In the genomic region with DNA sequence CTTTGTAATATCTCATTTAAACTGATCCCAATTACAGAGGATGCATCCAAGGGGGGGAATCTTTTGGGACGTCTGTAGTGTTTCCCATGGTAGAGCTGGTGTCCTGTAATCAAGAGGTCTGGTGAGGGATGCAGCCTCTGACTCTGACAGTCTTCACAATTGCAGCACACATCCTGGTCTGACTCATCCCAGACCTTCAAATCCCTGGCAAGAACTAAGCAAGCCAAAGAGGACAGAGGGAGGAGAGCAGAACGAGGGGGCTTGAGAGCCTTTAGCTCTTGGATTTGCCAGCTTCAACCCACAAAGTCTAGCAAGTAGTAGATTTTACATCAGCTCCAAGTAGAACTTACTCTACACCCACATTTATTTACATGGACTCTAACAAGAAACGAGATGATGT, we compare ENCODE assay signal across 13 cellular contexts. TPM values are rescaled to one million over a fixed set of nuclear protein-coding genes. Genes with fewer than 3 reads are reported as not detected.
DNase-seq lines count a peak whose midpoint lies in the region; ATAC-seq, FAIRE-seq and TF ChIP-seq lines count a peak whose summit lies in the region.
"Had no signal": no experiment of that assay in that cellular context is flagged by ENCODE, and none has a peak within 500 bp of the region (broad histone marks: within the 10 kb centered on the region; RNA-seq: fewer than 3 reads in every experiment).

No MANE protein-coding gene starts in this region.

- H3F3A ChIP-seq in GM23338 (replicated peaks; ENCODE audit: low read depth): no peaks in the 10 kb centered on the region

- no peaks in the 10 kb centered on the region for H3K27me3 ChIP-seq in GM23338 (ENCODE audit: insufficient read depth)
- H3K27me3 ChIP-seq: neural progenitor cell had no signal

- H3K4me1 ChIP-seq in A549: peaks cover 16% of the 10 kb centered on the region
- no peaks in the 10 kb centered on the region for H3K4me1 ChIP-seq in GM23338 (ENCODE audit: insufficient read depth)
- H3K4me1 ChIP-seq: neural progenitor cell had no signal

- no peak for TF ChIP-seq POLR2A in A549 (IDR thresholded peaks at IDR 0.05; ENCODE audit: low read length)
- TF ChIP-seq POLR2A in H54 (IDR thresholded peaks at IDR 0.05; ENCODE audit: low read depth, low read length): no peak

- H3K4me2 ChIP-seq in A549 (peak overlapping the region; percentile 36), GM23338 (no peak overlapping the region)
- H3K4me2 ChIP-seq: neural progenitor cell had no signal

- peaks cover 17% of the 10 kb centered on the region for H3K9me3 ChIP-seq in A549
- H3K9me3 ChIP-seq: heart right ventricle had no signal

- peaks cover 3% of the 10 kb centered on the region for H3K27me3 Mint-ChIP-seq in activated T-helper 1 cell treated with anti-CD3 and anti-CD28 coated beads, Interleukin-12 subunit alpha, Interleukin-12 subunit beta, Interleukin-2, Interleukin-4 antibody, amounts not matched to agents 30 ng/mL and 10 ng/mL and 1 ng/mL, durations not matched to agents 14 hours and 24 hours and 36 hours (ENCODE audit: insufficient read depth)
- H3K27me3 Mint-ChIP-seq in immature natural killer cell (ENCODE audit: low read depth in 3 of 3) (no peaks in the 10 kb centered on the region), GM23338 (ENCODE audit: insufficient read depth, low read depth, poor library complexity) (peaks cover 7% of the 10 kb centered on the region), glutamatergic neuron (ENCODE audit: unreplicated experiment) (peaks cover 1% of the 10 kb centered on the region)

- no peaks in the 10 kb centered on the region for H4K20me1 ChIP-seq in GM23338 (replicated peaks; ENCODE audit: insufficient read depth)

- H3K27ac ChIP-seq in A549 (peak overlapping the region; percentile 26 to 60; a peak in 5 of 6 replicates), GM23338 (ENCODE audit: low read depth) (no peak overlapping the region)
- H3K27ac ChIP-seq: neural progenitor cell had no signal

- TF ChIP-seq RAD21 in A549 (conservative IDR thresholded peaks at IDR 0.05 in 1 of 2, IDR thresholded peaks at IDR 0.05 in 1 of 2): no peak

- H3K4me3 Mint-ChIP-seq in activated T-helper 1 cell treated with anti-CD3 and anti-CD28 coated beads, Interleukin-12 subunit alpha, Interleukin-12 subunit beta, Interleukin-2, Interleukin-4 antibody, amounts not matched to agents 30 ng/mL and 10 ng/mL and 1 ng/mL, durations not matched to agents 14 hours and 24 hours and 36 hours: peak overlapping the region; percentile 68
- peak overlapping the region in 1 of 5 donors; percentile 12 for H3K4me3 Mint-ChIP-seq in immature natural killer cell
- no peak overlapping the region for H3K4me3 Mint-ChIP-seq in GM23338
- no peak overlapping the region for H3K4me3 Mint-ChIP-seq in glutamatergic neuron (ENCODE audit: unreplicated experiment)
- H3K4me3 Mint-ChIP-seq: neural progenitor cell had no signal

- H3K4me1 Mint-ChIP-seq in activated T-helper 1 cell treated with anti-CD3 and anti-CD28 coated beads, Interleukin-12 subunit alpha, Interleukin-12 subunit beta, Interleukin-2, Interleukin-4 antibody, amounts not matched to agents 30 ng/mL and 10 ng/mL and 1 ng/mL, durations not matched to agents 14 hours and 24 hours and 36 hours (ENCODE audit: low read depth): peaks cover 62% of the 10 kb centered on the region
- H3K4me1 Mint-ChIP-seq in immature natural killer cell: peaks cover 40 to 48% of the 10 kb centered on the region in 2 donors
- no peaks in the 10 kb centered on the region for H3K4me1 Mint-ChIP-seq in GM23338
- no peaks in the 10 kb centered on the region for H3K4me1 Mint-ChIP-seq in glutamatergic neuron (ENCODE audit: low read depth, unreplicated experiment)
- H3K4me1 Mint-ChIP-seq: neural progenitor cell had no signal

- H3K9me3 Mint-ChIP-seq in activated T-helper 1 cell treated with anti-CD3 and anti-CD28 coated beads, Interleukin-12 subunit alpha, Interleukin-12 subunit beta, Interleukin-2, Interleukin-4 antibody, amounts not matched to agents 30 ng/mL and 10 ng/mL and 1 ng/mL, durations not matched to agents 14 hours and 24 hours and 36 hours: peaks cover 15% of the 10 kb centered on the region
- H3K9me3 Mint-ChIP-seq in immature natural killer cell (peaks cover 0 to 2% (median 0%) of the 10 kb centered on the region in 6 donors), GM23338 (no peaks in the 10 kb centered on the region; the same call in 1 of the 3 replicates), glutamatergic neuron (ENCODE audit: unreplicated experiment) (peaks cover 2% of the 10 kb centered on the region)
- H3K9me3 Mint-ChIP-seq: neural progenitor cell had no signal

- POLR2A ChIA-PET in A549 (lab: Yijun Ruan, JAX): interaction anchor here (1.2 kb wide), 2 partner anchors 19 to 42 kb away, joined by 3 to 6 read pairs; partner anchors contain the start of gene PSMC4

- intact Hi-C loops in activated T-helper 1 cell treated with anti-CD3 and anti-CD28 coated beads, Interleukin-12 subunit alpha, Interleukin-12 subunit beta, Interleukin-2, Interleukin-4 antibody, amounts not matched to agents 30 ng/mL and 10 ng/mL and 1 ng/mL, durations not matched to agents 14 hours and 24 hours and 36 hours (cut with micrococcal nuclease): loop anchor here (2.0 kb wide), 1 partner anchor 15 kb away; no protein-coding TSS in a partner anchor

- 11% methylated on average over 3 of the region's 3 CpGs for WGBS in A549 (ENCODE audit: missing lambda C conversion rate)

- TF ChIP-seq CTCF in A549 (IDR thresholded peaks at IDR 0.05): no peak
- no peak for TF ChIP-seq CTCF in GM23338 (conservative IDR thresholded peaks at IDR 0.05; ENCODE audit: low read depth in 2 of 2)
- no peak for TF ChIP-seq CTCF in glutamatergic neuron (IDR thresholded peaks at IDR 0.05; ENCODE audit: partially characterized antibody, unreplicated experiment)

- CTCF ChIA-PET in A549 (lab: Yijun Ruan, JAX): interaction anchor here (1.1 to 1.4 kb wide), 2 partner anchors 19 to 108 kb away, joined by 4 to 16 read pairs; partner anchors contain the start of gene PSMC4

- peak; percentile 98 for FAIRE-seq in A549 (lab: Jason Lieb, UNC)
- no peak for FAIRE-seq in H54 (lab: Jason Lieb, UNC)

- H3K79me2 ChIP-seq in GM23338 (replicated peaks; ENCODE audit: insufficient read depth): no peaks in the 10 kb centered on the region

- H3K4me3 ChIP-seq in A549 (no peak overlapping the region), GM23338 (no peak overlapping the region)
- H3K4me3 ChIP-seq: heart right ventricle, neural progenitor cell had no signal

- H3K36me3 ChIP-seq in GM23338 (ENCODE audit: insufficient read depth): no peaks in the 10 kb centered on the region
- H3K36me3 ChIP-seq: heart right ventricle, neural progenitor cell had no signal

- H3K9me2 ChIP-seq in GM23338 (ENCODE audit: insufficient read depth): no peaks in the 10 kb centered on the region

- H3K27ac Mint-ChIP-seq in activated T-helper 1 cell treated with anti-CD3 and anti-CD28 coated beads, Interleukin-12 subunit alpha, Interleukin-12 subunit beta, Interleukin-2, Interleukin-4 antibody, amounts not matched to agents 30 ng/mL and 10 ng/mL and 1 ng/mL, durations not matched to agents 14 hours and 24 hours and 36 hours: peak overlapping the region; percentile 76
- H3K27ac Mint-ChIP-seq in immature natural killer cell: peak overlapping the region in 5 of 6 donors; percentile 93 to 99 (median 96)
- H3K27ac Mint-ChIP-seq in GM23338: no peak overlapping the region
- H3K27ac Mint-ChIP-seq in glutamatergic neuron (ENCODE audit: unreplicated experiment): no peak overlapping the region
- H3K27ac Mint-ChIP-seq: neural progenitor cell had no signal

- DNase-seq in A549 (ENCODE audit: low read depth in 1 of 2, low spot score in 1 of 2) (peak; percentile 70 to 89), H54 (ENCODE audit: insufficient read length, low spot score) (peak; percentile 44), immature natural killer cell (no peak), NCI-H526 treated with DMSO at 0.1 percent for 48 hours (lab: John Stamatoyannopoulos, UW) (no peak), NCI-H187 (lab: John Stamatoyannopoulos, UW) (no peak), GM23338 (ENCODE audit: low spot score) (no peak), glutamatergic neuron (no peak)
- DNase-seq in activated T-helper 1 cell treated with anti-CD3 and anti-CD28 coated beads, Interleukin-12 subunit alpha, Interleukin-12 subunit beta, Interleukin-2, Interleukin-4 antibody, amounts not matched to agents 30 ng/mL and 10 ng/mL and 1 ng/mL, durations not matched to agents 14 hours and 24 hours and 36 hours (ENCODE audit: low spot score): no peak
- DNase-seq: activated effector memory CD4-positive, alpha-beta T cell treated with anti-CD3 and anti-CD28 coated beads, Interleukin-2, amount 50 U/mL, for 16 hours; heart right ventricle; NCI-H1436; Right ventricle myocardium superior had no signal

- H3K36me3 Mint-ChIP-seq in activated T-helper 1 cell treated with anti-CD3 and anti-CD28 coated beads, Interleukin-12 subunit alpha, Interleukin-12 subunit beta, Interleukin-2, Interleukin-4 antibody, amounts not matched to agents 30 ng/mL and 10 ng/mL and 1 ng/mL, durations not matched to agents 14 hours and 24 hours and 36 hours (ENCODE audit: low read depth): peaks cover 14% of the 10 kb centered on the region
- H3K36me3 Mint-ChIP-seq in immature natural killer cell (peaks cover 0 to 4% (median 0%) of the 10 kb centered on the region in 3 donors), GM23338 (ENCODE audit: low read depth) (no peaks in the 10 kb centered on the region), glutamatergic neuron (ENCODE audit: unreplicated experiment) (no peaks in the 10 kb centered on the region)
- H3K36me3 Mint-ChIP-seq: neural progenitor cell had no signal

- no peak for TF ChIP-seq EP300 in A549 (IDR thresholded peaks at IDR 0.05)

- peak; percentile 90 to 95 for ATAC-seq in A549
- ATAC-seq in GM23338: no peak
- ATAC-seq: heart right ventricle had no signal

- H2AFZ ChIP-seq in GM23338: no peak overlapping the region
- H2AFZ ChIP-seq: neural progenitor cell had no signal

RNA-seq across cellular contexts. Expression of gene FCGBP, which starts 17.3 kb away (rescaled TPM):
- polyA plus RNA-seq in A549 (2011; rRNA removed) (1.4 and 2.8 TPM in 2 replicates), A549 (2017; fragmentation: RNase III; extraction: RNeasy Plus Mini Kit Qiagen cat#74134 plus additional on column Dnase treatment) (0.61 to 0.74 TPM (median 0.62 TPM) in 3 replicates), immature natural killer cell (under 1 TPM in 2 of 3 donors, not detected in 1; 0.36 to 0.92 TPM), GM23338 (2016; fragmentation: Nextera tagmentation; extraction: Ambion mirVana) (0.28 and 0.44 TPM in 2 replicates)
- polyA plus RNA-seq in A549 (2012; cell fraction: cytosol; rRNA removed): 0.66 and 0.70 TPM in 2 replicates
- polyA plus RNA-seq in A549 (2012; cell fraction: nucleus; rRNA removed): 3.4 and 4.9 TPM in 2 replicates
- polyA minus RNA-seq in A549 (2011; rRNA and poly(A)+ RNA removed): 12.8 and 17.6 TPM in 2 replicates
- 2.2 and 3.1 TPM in 2 replicates for total RNA-seq in activated T-helper 1 cell treated with anti-CD3 and anti-CD28 coated beads, Interleukin-12 subunit alpha, Interleukin-12 subunit beta, Interleukin-2, Interleukin-4 antibody, amounts not matched to agents 30 ng/mL and 10 ng/mL and 1 ng/mL, durations not matched to agents 14 hours and 24 hours and 36 hours
- 3.0 and 3.6 TPM in 2 replicates for total RNA-seq in GM23338 (2014; rRNA removed; shearing (Covaris generic))
- total RNA-seq in glutamatergic neuron (ENCODE audit: unreplicated experiment): 0.49 TPM

RNA-seq across cellular contexts. Expression of gene PSMC4, which starts 19.3 kb away (rescaled TPM):
- polyA plus RNA-seq in A549 (2011; rRNA removed) (192 and 208 TPM in 2 replicates), A549 (2017; fragmentation: RNase III; extraction: RNeasy Plus Mini Kit Qiagen cat#74134 plus additional on column Dnase treatment) (276 to 295 TPM (median 284 TPM) in 3 replicates), immature natural killer cell (100 to 1,000 TPM; 113 to 133 (median 127) TPM), GM23338 (2016; fragmentation: Nextera tagmentation; extraction: Ambion mirVana) (135 and 139 TPM in 2 replicates)
- 371 and 460 TPM in 2 replicates for polyA plus RNA-seq in A549 (2012; cell fraction: cytosol; rRNA removed)
- polyA plus RNA-seq in A549 (2012; cell fraction: nucleus; rRNA removed): 457 and 591 TPM in 2 replicates
- polyA minus RNA-seq in A549 (2011; rRNA and poly(A)+ RNA removed): 147 and 219 TPM in 2 replicates
- 189 and 190 TPM in 2 replicates for total RNA-seq in activated T-helper 1 cell treated with anti-CD3 and anti-CD28 coated beads, Interleukin-12 subunit alpha, Interleukin-12 subunit beta, Interleukin-2, Interleukin-4 antibody, amounts not matched to agents 30 ng/mL and 10 ng/mL and 1 ng/mL, durations not matched to agents 14 hours and 24 hours and 36 hours
- 147 and 161 TPM in 2 replicates for total RNA-seq in GM23338 (2014; rRNA removed; shearing (Covaris generic))
- 111 TPM for total RNA-seq in glutamatergic neuron (ENCODE audit: unreplicated experiment)

RNA-seq across cellular contexts. Expression of gene ZNF546, which starts 45.2 kb away (rescaled TPM):
- polyA plus RNA-seq in A549 (2011; rRNA removed) (6.0 and 6.4 TPM in 2 replicates), A549 (2017; fragmentation: RNase III; extraction: RNeasy Plus Mini Kit Qiagen cat#74134 plus additional on column Dnase treatment) (3.1 to 3.8 TPM (median 3.7 TPM) in 3 replicates), immature natural killer cell (1 to 10 TPM in 2 of 3 donors, not detected in 1; 2.4 to 2.5 TPM), GM23338 (2016; fragmentation: Nextera tagmentation; extraction: Ambion mirVana) (0.47 and 0.95 TPM in 2 replicates)
- polyA plus RNA-seq in A549 (2012; cell fraction: cytosol; rRNA removed): 0.78 and 0.95 TPM in 2 replicates
- 0.93 and 0.97 TPM in 2 replicates for polyA plus RNA-seq in A549 (2012; cell fraction: nucleus; rRNA removed)
- 8.5 and 13.3 TPM in 2 replicates for polyA minus RNA-seq in A549 (2011; rRNA and poly(A)+ RNA removed)
- 6.1 and 7.1 TPM in 2 replicates for total RNA-seq in activated T-helper 1 cell treated with anti-CD3 and anti-CD28 coated beads, Interleukin-12 subunit alpha, Interleukin-12 subunit beta, Interleukin-2, Interleukin-4 antibody, amounts not matched to agents 30 ng/mL and 10 ng/mL and 1 ng/mL, durations not matched to agents 14 hours and 24 hours and 36 hours
- 0.38 and 0.62 TPM in 2 replicates for total RNA-seq in GM23338 (2014; rRNA removed; shearing (Covaris generic))
- 3.2 TPM for total RNA-seq in glutamatergic neuron (ENCODE audit: unreplicated experiment)

Comparison
In these comparisons a context has a peak if more than half of its experiments do, and no peak if none do; other contexts are left out.
1. DNase-seq: peak in A549 (2 of 2) and H54 (single experiment); none in activated T-helper 1 cell treated with anti-CD3 and anti-CD28 coated beads, Interleukin-12 subunit alpha, Interleukin-12 subunit beta, Interleukin-2, Interleukin-4 antibody, amounts not matched to agents 30 ng/mL and 10 ng/mL and 1 ng/mL, durations not matched to agents 14 hours and 24 hours and 36 hours (single experiment), immature natural killer cell (0 of 3), NCI-H526 treated with DMSO at 0.1 percent for 48 hours (single experiment), NCI-H187 (0 of 2), GM23338 (single experiment) and glutamatergic neuron (single experiment).
2. H3K27ac Mint-ChIP-seq: peak in activated T-helper 1 cell treated with anti-CD3 and anti-CD28 coated beads, Interleukin-12 subunit alpha, Interleukin-12 subunit beta, Interleukin-2, Interleukin-4 antibody, amounts not matched to agents 30 ng/mL and 10 ng/mL and 1 ng/mL, durations not matched to agents 14 hours and 24 hours and 36 hours (single experiment) and immature natural killer cell (5 of 6); none in GM23338 (single experiment) and glutamatergic neuron (single experiment).